26 cellular contexts compared by ENCODE assay signal in the genomic region with DNA sequence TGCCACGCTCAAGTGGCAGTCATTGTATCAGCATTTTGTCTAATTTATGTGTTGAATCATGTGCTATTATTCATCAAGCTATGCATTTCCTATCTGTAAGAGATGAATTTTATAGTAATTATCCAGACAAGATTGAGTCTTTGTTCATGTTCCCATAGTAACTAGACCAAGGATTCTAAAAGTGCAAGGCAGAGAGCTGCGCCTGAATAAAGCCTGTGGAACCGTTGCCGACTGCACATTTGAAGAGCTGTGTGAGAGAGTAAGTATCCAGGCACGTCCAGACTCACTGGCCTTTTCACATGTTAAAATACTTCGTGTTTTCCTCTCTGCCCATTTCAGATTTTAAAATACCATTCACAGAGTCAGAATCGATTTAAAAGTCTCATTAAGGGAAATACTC.
DNase-seq lines count a peak whose midpoint lies in the region; ATAC-seq, FAIRE-seq and TF ChIP-seq lines count a peak whose summit lies in the region.
"Had no signal": no experiment of that assay in that cellular context is flagged by ENCODE, and none has a peak within 500 bp of the region (broad histone marks: within the 10 kb centered on the region; RNA-seq: fewer than 3 reads in every experiment).

No MANE protein-coding gene starts in this region.

- H3K9me3 ChIP-seq in GM12878 (replicated peaks; ENCODE audit: control insufficient read depth, insufficient read depth, low read length) = no peaks in the 10 kb centered on the region; the same call in 2 of the 3 replicates
- peaks cover 0 to 11% of the 10 kb centered on the region in 2 donors for H3K9me3 ChIP-seq in neuronal stem cell (replicated peaks in 1 of 2; ENCODE audit: control insufficient read depth in 2 of 2, insufficient read depth in 1 of 2, low read depth in 1 of 2, low read length in 2 of 2)
- H3K9me3 ChIP-seq in Peyer's patch = no peaks in the 10 kb centered on the region
- H3K9me3 ChIP-seq: testis had no signal

- no peak overlapping the region for H4K8ac ChIP-seq in neuronal stem cell (ENCODE audit: low read depth, low read length)

- WGBS in GM12878 (ENCODE audit: insufficient coverage, insufficient replicate concordance, low lambda C conversion rate, missing lambda C conversion rate) = 72% methylated on average over 7 of the region's 7 CpGs
- no CpG with 5 or more reads among the region's 7 CpGs for WGBS in neuronal stem cell (ENCODE audit: extremely low coverage in 2 of 2, insufficient read length in 2 of 2, insufficient replicate concordance in 1 of 2), 2 donors

- no peak overlapping the region for H2BK5ac ChIP-seq in neuronal stem cell (ENCODE audit: low read length)

- H2AFZ ChIP-seq in GM12878 (ENCODE audit: control insufficient read depth, low read depth, low read length) = no peak overlapping the region
- peak overlapping the region; percentile 5 for H2AFZ ChIP-seq in neuronal stem cell (ENCODE audit: low read length)

- no peak overlapping the region for H2AK5ac ChIP-seq in neuronal stem cell (ENCODE audit: low read depth, low read length)

- H3K9ac ChIP-seq in GM12878 (ENCODE audit: control insufficient read depth, insufficient read depth, low read length) (no peak overlapping the region), neuronal stem cell (ENCODE audit: low read depth, low read length, poor library complexity) (no peak overlapping the region)

- H2BK15ac ChIP-seq in neuronal stem cell (ENCODE audit: low read length) = no peak overlapping the region

- H3K4me2 ChIP-seq in GM12878 (ENCODE audit: control insufficient read depth, insufficient read depth) (no peak overlapping the region), neuronal stem cell (ENCODE audit: insufficient read depth, low read length, poor library complexity, severe bottlenecking) (no peak overlapping the region)

- TF ChIP-seq CTCF in GM12878 (IDR thresholded peaks at IDR 0.05 in 2 of 3, conservative IDR thresholded peaks at IDR 0.05 in 1 of 3; ENCODE audit: control insufficient read depth in 2 of 3, extremely low read depth in 1 of 3, insufficient read depth in 1 of 3, low read depth in 3 of 3, low read length in 3 of 3) (no peak), Peyer's patch (IDR thresholded peaks at IDR 0.05) (no peak)

- H3K4me1 ChIP-seq in GM12878 (ENCODE audit: control insufficient read depth, insufficient read depth, low read length) = no peaks in the 10 kb centered on the region
- H3K4me1 ChIP-seq in neuronal stem cell (ENCODE audit: control insufficient read depth in 2 of 2, insufficient read depth in 1 of 2, low read depth in 1 of 2, low read length in 2 of 2) = peaks cover 0 to 13% of the 10 kb centered on the region in 2 donors
- no peaks in the 10 kb centered on the region for H3K4me1 ChIP-seq in Peyer's patch
- H3K4me1 ChIP-seq: spleen, testis had no signal

- TF ChIP-seq EP300 in GM12878 (IDR thresholded peaks at IDR 0.05; ENCODE audit: borderline replicate concordance in 1 of 2, control insufficient read depth in 1 of 2, low read depth in 2 of 2, low read length in 2 of 2) = no peak

- CTCF ChIA-PET in GM12878 (lab: Yijun Ruan, JAX) = interaction anchor here (1.0 to 2.2 kb wide), 4 partner anchors 12 to 47 kb away, joined by 3 to 8 read pairs (median 4); no protein-coding TSS in a partner anchor

- TF ChIP-seq POLR2A in GM12878 (IDR thresholded peaks at IDR 0.05; ENCODE audit: low read depth, low read length) = no peak
- no peak for TF ChIP-seq POLR2A in Peyer's patch (IDR thresholded peaks at IDR 0.05)

- no peak overlapping the region for H3K23ac ChIP-seq in neuronal stem cell (ENCODE audit: low read depth, low read length, poor library complexity)

- H3K79me1 ChIP-seq in neuronal stem cell (ENCODE audit: low read depth, low read length) = no peaks in the 10 kb centered on the region

- no peak for ATAC-seq in GM12878
- ATAC-seq: activated CD4-positive, CD25-positive, alpha-beta regulatory T cell treated with anti-CD3 and anti-CD28 coated beads, Interleukin-2, amount 50 U/mL, for 24 hours; activated T-cell treated with anti-CD3 and anti-CD28 coated beads, Interleukin-2, amount 50 U/mL, for 72 hours; HepG2; right cardiac atrium; stimulated activated naive CD8-positive, alpha-beta T cell treated with anti-CD3 and anti-CD28 coated beads, Interleukin-15, Interleukin-2, amounts not matched to agents 100 U/mL and 50 U/mL, for 24 hours had no signal

- H4K91ac ChIP-seq in neuronal stem cell (ENCODE audit: low read depth, low read length, poor library complexity) = no peak overlapping the region

- RAD21 ChIA-PET in GM12878 (lab: Charles Lee; ENCODE audit: unreplicated experiment) = interaction anchor here (1.2 kb wide), 1 partner anchor 15 kb away, joined by 3 read pairs; no protein-coding TSS in a partner anchor

- no peak overlapping the region for H3K14ac ChIP-seq in neuronal stem cell (ENCODE audit: low read length)

- no TSS peak for BruUV-seq in GM12878 (replicated peaks; lab: Mats Ljungman, UMichigan)

- in situ Hi-C loops in GM12878 (cut with MboI) = no loop called here

- H3K27ac ChIP-seq in GM12878 (ENCODE audit: control insufficient read depth, insufficient read depth) (no peak overlapping the region), neuronal stem cell (replicated peaks; ENCODE audit: low read length) (no peak overlapping the region), Peyer's patch (no peak overlapping the region)
- H3K27ac ChIP-seq: spleen, testis had no signal

- no peak overlapping the region for H2BK120ac ChIP-seq in neuronal stem cell (ENCODE audit: low read depth, low read length)

- H3K36me3 ChIP-seq in GM12878 (ENCODE audit: control insufficient read depth in 2 of 2, insufficient read depth in 2 of 2, low read length in 1 of 2) (no peaks in the 10 kb centered on the region), neuronal stem cell (replicated peaks in 1 of 2; ENCODE audit: control insufficient read depth in 2 of 2, insufficient read depth in 2 of 2, low read length in 2 of 2) (no peaks in the 10 kb centered on the region), Peyer's patch (no peaks in the 10 kb centered on the region)
- H3K36me3 ChIP-seq: HAP-1 had no signal

- no peaks in the 10 kb centered on the region for H3K27me3 ChIP-seq in GM12878 (replicated peaks in 1 of 2; ENCODE audit: control insufficient read depth in 2 of 2, insufficient read depth in 2 of 2, low read length in 1 of 2)
- H3K27me3 ChIP-seq in neuronal stem cell (ENCODE audit: control insufficient read depth in 3 of 3, insufficient read depth in 3 of 3, low read depth in 1 of 3, low read length in 3 of 3) = no peaks in the 10 kb centered on the region
- no peaks in the 10 kb centered on the region for H3K27me3 ChIP-seq in Peyer's patch
- H3K27me3 ChIP-seq: spleen, testis had no signal

- SMC1A ChIA-PET in GM12878 (lab: Charles Lee; ENCODE audit: uncharacterized antibody, unreplicated experiment) = interaction anchor here (0.7 to 1.6 kb wide), 3 partner anchors 9 to 16 kb away, joined by 3 to 5 read pairs (median 3); no protein-coding TSS in a partner anchor

- FAIRE-seq in GM12878 (lab: Jason Lieb, UNC) = peak; percentile 23
- FAIRE-seq: astrocyte, HepG2 had no signal

- H4K20me1 ChIP-seq in GM12878 (ENCODE audit: control insufficient read depth, insufficient read depth) = no peaks in the 10 kb centered on the region

- DNase-seq in DMS79 treated with DMSO at 0.1 percent for 48 hours (lab: John Stamatoyannopoulos, UW) (peak; percentile 61), DMS79 (lab: John Stamatoyannopoulos, UW) (no peak), NCI-H146 (lab: John Stamatoyannopoulos, UW) (peak; percentile 58), GM12878 (ENCODE audit: low read depth, low spot score) (no peak), neuronal stem cell (ENCODE audit: low spot score) (no peak), 8988T (no peak), RKO (ENCODE audit: low spot score) (no peak), Peyer's patch (no peak)
- DNase-seq: activated CD4-positive, alpha-beta T cell treated with anti-CD3 and anti-CD28 coated beads, Interleukin-2, amount 50 U/mL, for 48 hours; activated T-cell treated with anti-CD3 and anti-CD28 coated beads, Interleukin-2, amount 50 U/mL, for 72 hours; cortex of kidney; endodermal cell; glutamatergic neuron; Karpas-422; NCI-H446 treated with DMSO at 0.1 percent for 48 hours; NK-92 treated with Interleukin-12 subunit alpha and Interleukin-12 subunit beta, amount 100 ng/mL, for 24 hours; right cardiac atrium; spleen; stimulated activated CD4-positive, alpha-beta T cell treated with anti-CD3 and anti-CD28 coated beads, Interleukin-2, amount 100 ng/mL, for 24 hours; stimulated activated naive CD8-positive, alpha-beta T cell treated with anti-CD3 and anti-CD28 coated beads, Interleukin-15, Interleukin-2, amounts not matched to agents 100 U/mL and 50 U/mL, for 24 hours; T-helper 2 cell; testis had no signal

- TF ChIP-seq RAD21 in GM12878 (IDR thresholded peaks at IDR 0.05; ENCODE audit: insufficient read depth, low read depth, low read length) = no peak

- no peak overlapping the region for H3K18ac ChIP-seq in neuronal stem cell (ENCODE audit: low read length)

- no peaks in the 10 kb centered on the region for H3K79me2 ChIP-seq in GM12878 (ENCODE audit: control insufficient read depth, insufficient read depth, low read length)

- no peak overlapping the region for H3K4ac ChIP-seq in neuronal stem cell (ENCODE audit: low read length)

- H2BK12ac ChIP-seq in neuronal stem cell (ENCODE audit: low read length) = no peak overlapping the region

- POLR2A ChIA-PET in GM12878 (lab: Charles Lee) = no interaction called here

- H3K4me3 ChIP-seq in GM12878 = no peak overlapping the region
- no peak overlapping the region for H3K4me3 ChIP-seq in neuronal stem cell (ENCODE audit: low read length in 2 of 2)
- no peak overlapping the region for H3K4me3 ChIP-seq in Peyer's patch
- H3K4me3 ChIP-seq: HAP-1, spleen, testis had no signal

- intact Hi-C loops in GM12878 (cut with micrococcal nuclease; ENCODE audit: unreplicated experiment) = no loop called here

TF ChIP-seq in GM12878, 131 proteins besides CTCF, POLR2A, EP300 and RAD21 (continues in another document):
- TF ChIP-seq PAX5 (IDR thresholded peaks at IDR 0.05; ENCODE audit: borderline replicate concordance, low read depth, low read length) (no peak), EED (IDR thresholded peaks at IDR 0.05; ENCODE audit: low read depth) (no peak), NBN (IDR thresholded peaks at IDR 0.05) (no peak)

Comparison
In these comparisons a context has a peak if more than half of its experiments do, and no peak if none do; other contexts are left out.
1. DNase-seq: peak in DMS79 treated with DMSO at 0.1 percent for 48 hours (single experiment) and NCI-H146 (single experiment); none in DMS79 (single experiment), GM12878 (single experiment), neuronal stem cell (single experiment), 8988T (single experiment), RKO (single experiment) and Peyer's patch (0 of 3).